ENCODE assay signal across 27 cellular contexts in the genomic region with DNA sequence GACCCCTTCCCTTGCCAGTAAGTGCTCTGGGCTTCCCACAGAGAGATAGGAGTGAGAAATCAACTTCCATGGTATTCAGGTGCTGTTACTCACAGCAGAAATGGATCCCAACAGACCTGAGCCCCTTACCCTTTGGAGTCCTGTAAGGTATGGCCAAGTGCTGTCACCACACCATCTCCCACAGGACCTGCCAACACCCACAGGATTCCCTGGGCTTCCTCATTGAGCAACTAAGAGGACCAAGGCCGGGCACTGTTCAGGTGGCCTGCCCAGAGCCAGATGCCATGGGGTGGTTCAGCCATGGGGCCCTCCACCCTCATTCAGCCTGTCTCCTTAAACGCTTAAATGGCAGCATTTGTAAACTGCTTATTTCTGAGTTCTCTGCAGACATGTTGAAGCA.
"Had no signal": no experiment of that assay in that cellular context is flagged by ENCODE, and none has a peak within 500 bp of the region (broad histone marks: within the 10 kb centered on the region; RNA-seq: fewer than 3 reads in every experiment).

No MANE protein-coding gene starts in this region.

- H3K36me3 ChIP-seq: neutrophil, ovary, right lobe of liver, sigmoid colon, stomach, thoracic aorta, thyroid gland, tibial nerve, upper lobe of left lung had no signal

- H3K4me3 ChIP-seq: ovary, psoas muscle, right lobe of liver, sigmoid colon, stomach, thoracic aorta, thyroid gland, tibial nerve, upper lobe of left lung had no signal

- ATAC-seq: naive thymus-derived CD8-positive, alpha-beta T cell; natural killer cell treated with Interleukin-12 subunit alpha and Interleukin-12 subunit beta and Interleukin-15 and Interleukin-18, amount 100 ng/mL, for 72 hours; psoas muscle; right cardiac atrium; right lobe of liver; stimulated activated effector memory CD8-positive, alpha-beta T cell treated with anti-CD3 and anti-CD28 coated beads, Interleukin-12 subunit alpha, Interleukin-12 subunit beta, amount 100 ng/mL, for 72 hours; stimulated activated naive B cell treated with anti-CD40 and anti-IgM and Interleukin-4, amounts not matched to agents 10 μg/mL and 1 μg/mL and 100 μg/mL, for 72 hours had no signal

- H3K27ac ChIP-seq: neutrophil, ovary, parathyroid adenoma, psoas muscle, right lobe of liver, sigmoid colon, stomach, thoracic aorta, thyroid gland, tibial nerve, upper lobe of left lung had no signal

- FAIRE-seq: small intestine, urothelium cell line had no signal

- H3K9ac ChIP-seq: parathyroid adenoma had no signal

- H3K27me3 ChIP-seq: neutrophil, ovary, right lobe of liver, sigmoid colon, stomach, thyroid gland, tibial nerve, upper lobe of left lung had no signal

- H3K9me3 ChIP-seq: neutrophil, ovary, psoas muscle, right lobe of liver, sigmoid colon, stomach, thoracic aorta, thyroid gland, tibial nerve, upper lobe of left lung had no signal

- DNase-seq: naive thymus-derived CD8-positive, alpha-beta T cell; nephron progenitor cell; nucleus accumbens; ovary; posterior cingulate gyrus; psoas muscle; right cardiac atrium; right lobe of liver; sigmoid colon; small intestine; stimulated activated CD4-positive, alpha-beta T cell treated with anti-CD3 and anti-CD28 coated beads, Interleukin-15, amount 100 ng/mL, for 24 hours; stimulated activated CD4-positive, alpha-beta T cell treated with anti-CD3 and anti-CD28 coated beads, Interleukin-2, amount 100 ng/mL, for 24 hours; stimulated activated CD4-positive, alpha-beta T cell treated with anti-CD3 and anti-CD28 coated beads, Interleukin-2, amount 100 ng/mL, for 48 hours; stimulated activated CD4-positive, alpha-beta T cell treated with anti-CD3 and anti-CD28 coated beads, Interleukin-4, amount 100 ng/mL, for 24 hours; stimulated activated naive B cell treated with anti-CD40 and anti-IgM and Interleukin-4, amounts not matched to agents 10 μg/mL and 1 μg/mL and 100 μg/mL, for 72 hours; stimulated activated naive CD4-positive, alpha-beta T cell treated with Interleukin-2 at 50 U/mL for 16 hours; stomach; thyroid gland; trophoblast cell; upper lobe of left lung had no signal

- H3K4me1 ChIP-seq: parathyroid adenoma, psoas muscle, right lobe of liver, sigmoid colon, stomach, thyroid gland, tibial nerve, upper lobe of left lung had no signal
